In the genomic region with DNA sequence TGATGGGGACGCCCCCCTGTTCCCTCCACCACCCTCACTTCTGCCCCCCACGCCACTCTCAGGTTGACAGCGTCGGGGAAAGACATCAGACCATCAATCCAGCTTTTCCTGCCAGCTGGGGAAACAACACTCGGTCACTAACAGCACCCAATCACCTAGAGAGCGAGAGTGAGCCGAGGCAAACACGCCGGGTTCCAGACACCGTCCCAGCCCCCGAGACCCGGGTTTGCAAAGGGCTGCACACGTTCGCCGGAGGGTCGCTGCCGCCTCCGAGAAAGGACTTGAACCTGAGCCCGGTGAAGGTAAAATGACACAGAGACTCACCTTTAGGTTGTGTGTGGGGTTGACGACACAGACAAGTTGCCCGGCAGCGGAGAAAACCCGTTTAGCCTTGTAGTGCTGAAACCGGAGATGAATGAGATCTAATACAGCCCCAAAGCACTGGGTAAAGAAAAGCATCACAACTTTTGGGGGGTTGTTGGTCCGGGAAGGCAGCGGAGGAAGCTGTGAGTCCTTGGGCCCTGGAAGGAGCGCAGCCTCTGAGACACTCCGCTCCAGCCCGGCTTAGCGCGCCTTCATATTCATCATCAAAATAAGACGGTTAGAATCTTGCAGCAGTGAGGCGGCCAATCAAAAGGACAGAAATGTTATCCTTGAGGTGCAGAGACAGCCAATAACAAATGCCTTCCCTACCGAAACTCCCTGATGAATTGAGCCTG, we compare ENCODE assay signal across 8 cellular contexts. TPM values are rescaled to one million over a fixed set of nuclear protein-coding genes. Genes with fewer than 3 reads are reported as not detected.
A peak's percentile ranks its signal among the peaks of the same experiment; 100 is the strongest.
DNase-seq lines count a peak whose midpoint lies in the region; TF ChIP-seq lines count a peak whose summit lies in the region.

A gene with protein sequence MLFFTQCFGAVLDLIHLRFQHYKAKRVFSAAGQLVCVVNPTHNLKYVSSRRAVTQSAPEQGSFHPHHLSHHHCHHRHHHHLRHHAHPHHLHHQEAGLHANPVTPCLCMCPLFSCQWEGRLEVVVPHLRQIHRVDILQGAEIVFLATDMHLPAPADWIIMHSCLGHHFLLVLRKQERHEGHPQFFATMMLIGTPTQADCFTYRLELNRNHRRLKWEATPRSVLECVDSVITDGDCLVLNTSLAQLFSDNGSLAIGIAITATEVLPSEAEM (minus strand): TSS at position 583 of the 719 bp plus-strand sequence. CDS start 124 bp downstream, at position 459.

- H2AFZ ChIP-seq in OCI-LY7 (ENCODE audit: low read length), result no peak within 1 kb of the TSS

- peaks cover 8% of the 10 kb centered on the region for H3K4me1 ChIP-seq in NT2/D1 (ENCODE audit: insufficient read depth, insufficient read length)
- peaks cover 16% of the 10 kb centered on the region for H3K4me1 ChIP-seq in mesodermal cell (ENCODE audit: control insufficient read depth, insufficient read depth, low read length, poor library complexity, severe bottlenecking)
- H3K4me1 ChIP-seq in thymus (ENCODE audit: control insufficient read depth, insufficient read depth, low read length), result peaks cover 12% of the 10 kb centered on the region
- H3K4me1 ChIP-seq in OCI-LY7 (ENCODE audit: insufficient read depth, low read length, poor library complexity, severe bottlenecking), result no peaks in the 10 kb centered on the region

- H3K4me3 ChIP-seq in NT2/D1 (ENCODE audit: insufficient read length, low read depth), result peak within 1 kb of the TSS; percentile 37
- H3K4me3 ChIP-seq in mesodermal cell (ENCODE audit: extremely low read depth, insufficient read depth, low read length, poor library complexity, severe bottlenecking), result peak within 1 kb of the TSS; percentile 23
- H3K4me3 ChIP-seq in thymus (ENCODE audit: low read length), result peak within 1 kb of the TSS; percentile 42
- no peak within 1 kb of the TSS for H3K4me3 ChIP-seq in OCI-LY7 (ENCODE audit: low read depth, low read length, poor library complexity, severe bottlenecking)

- intact Hi-C loops in OCI-LY7 (cut with micrococcal nuclease; ENCODE audit: unreplicated experiment), result no loop called here

- no TSS peak for BruUV-seq in OCI-LY7 (replicated peaks; lab: Mats Ljungman, UMichigan)

- DNase-seq in Ammon's horn (ENCODE audit: low spot score), result peak; percentile 70
- no peak for DNase-seq in NT2/D1 (ENCODE audit: low read depth, low spot score)
- peak; percentile 29 for DNase-seq in cerebellar cortex (ENCODE audit: low spot score)
- DNase-seq in NCI-H345 treated with DMSO at 0.1 percent for 48 hours (lab: John Stamatoyannopoulos, UW; ENCODE audit: unreplicated experiment), result no peak
- no peak for DNase-seq in OCI-LY7 (ENCODE audit: low spot score)
- DNase-seq in COLO829 (ENCODE audit: low spot score), result no peak

- no peak within 1 kb of the TSS for H3K4me2 ChIP-seq in OCI-LY7 (ENCODE audit: low read length)

- H3K9me2 ChIP-seq in OCI-LY7 (ENCODE audit: insufficient read depth, low read length), result no peaks in the 10 kb centered on the region

- H3K27ac ChIP-seq in mesodermal cell (ENCODE audit: low read depth, low read length, severe bottlenecking) (no peak within 1 kb of the TSS), thymus (ENCODE audit: low read depth) (no peak within 1 kb of the TSS), OCI-LY7 (ENCODE audit: low read depth, low read length, poor library complexity, severe bottlenecking) (no peak within 1 kb of the TSS)

- H3K9me3 ChIP-seq in NT2/D1 (ENCODE audit: insufficient read depth, low read length) (no peaks in the 10 kb centered on the region), mesodermal cell (ENCODE audit: control insufficient read depth, low read length) (peaks cover 6% of the 10 kb centered on the region), thymus (ENCODE audit: control insufficient read depth) (no peaks in the 10 kb centered on the region), OCI-LY7 (ENCODE audit: low read length) (0 out of 2 replicates have a peak, but pooled peaks cover 7% of the 10 kb centered on the region)

- H3K79me2 ChIP-seq in OCI-LY7 (ENCODE audit: insufficient read depth, low read depth, low read length), result no peaks in the 10 kb centered on the region

- POLR2A ChIA-PET in OCI-LY7 (lab: Charles Lee), result no interaction called here

- WGBS in mesodermal cell (ENCODE audit: insufficient coverage in 2 of 2), 2 experiments, result 36 to 47% methylated on average over 26 to 28 of the region's 34 CpGs
- 5% methylated on average over 34 of the region's 34 CpGs for WGBS in thymus

- CTCF ChIA-PET in OCI-LY7 (lab: Charles Lee; ENCODE audit: unreplicated experiment), result no interaction called here

- H3K9ac ChIP-seq in NT2/D1 (ENCODE audit: insufficient read length, low read depth), result peak within 1 kb of the TSS; percentile 51

- no peaks in the 10 kb centered on the region for H4K20me1 ChIP-seq in OCI-LY7 (ENCODE audit: insufficient read depth, low read length)

- no peak for TF ChIP-seq CTCF in OCI-LY7 (conservative IDR thresholded peaks at IDR 0.05; ENCODE audit: low read length)

- peaks cover 27% of the 10 kb centered on the region for H3K27me3 ChIP-seq in NT2/D1 (ENCODE audit: insufficient read depth, insufficient read length)
- no peaks in the 10 kb centered on the region for H3K27me3 ChIP-seq in thymus (ENCODE audit: control insufficient read depth, insufficient read depth)

- H3K36me3 ChIP-seq in NT2/D1 (ENCODE audit: insufficient read depth, insufficient read length, low read length) (no peaks in the 10 kb centered on the region), mesodermal cell (ENCODE audit: control insufficient read depth, insufficient read depth, low read length) (no peaks in the 10 kb centered on the region), thymus (ENCODE audit: control insufficient read depth, insufficient read depth) (no peaks in the 10 kb centered on the region), OCI-LY7 (ENCODE audit: insufficient read depth, low read length) (no peaks in the 10 kb centered on the region)

RNA-seq across cellular contexts. Expression of the gene that starts here (rescaled TPM):
- polyA plus RNA-seq in mesodermal cell (2013, experiment 1 of 2), result not detected
- polyA plus RNA-seq in mesodermal cell (2013, experiment 2 of 2), result 0.05 TPM
- polyA plus RNA-seq in thymus, result 0.07 TPM
- not detected in 2 replicates for total RNA-seq in OCI-LY7 (2014; rRNA removed; shearing (Covaris generic))
- total RNA-seq in OCI-LY7 (2022), result not detected in 2 replicates

Comparison
In these comparisons a context has a peak if more than half of its experiments do, and no peak if none do; other contexts are left out.
1. DNase-seq: peak in Ammon's horn (single experiment) and cerebellar cortex (single experiment); none in NT2/D1 (single experiment), NCI-H345 treated with DMSO at 0.1 percent for 48 hours (single experiment), OCI-LY7 (single experiment) and COLO829 (single experiment).